ENCODE assay signal across 8 cellular contexts in genomic region chr15:50686468-50687301, GRCh38. TPM values are rescaled to one million over a fixed set of nuclear protein-coding genes. Genes with fewer than 3 reads are reported as not detected.
A peak's percentile ranks its signal among the peaks of the same experiment; 100 is the strongest.
DNase-seq lines count a peak whose midpoint lies in the region; ATAC-seq and TF ChIP-seq lines count a peak whose summit lies in the region.

Gene TRPM7, minus strand, starts transcription at chr15:50686797. Its CDS starts 264 bp downstream, at chr15:50686533.

- TF ChIP-seq CTCF in dorsolateral prefrontal cortex (IDR thresholded peaks at IDR 0.05 in 54 of 56, conservative IDR thresholded peaks at IDR 0.05 in 2 of 56; ENCODE audit: low read depth in 1 of 56, partially characterized antibody in 56 of 56): peak in 29 of 56 donors; percentile 1 to 63 (median 20)
- no peak for TF ChIP-seq CTCF in lower leg skin (IDR thresholded peaks at IDR 0.05)

- H3K4me1 Mint-ChIP-seq in activated CD4-positive, alpha-beta memory T cell treated with anti-CD3 and anti-CD28 coated beads for 36 hours (ENCODE audit: low read depth): peaks cover 51% of the 10 kb centered on the region

- WGBS in lower leg skin, 2 donors: 0% methylated on average over 59 to 66 of the region's 80 CpGs

- H3K27me3 Mint-ChIP-seq in activated CD4-positive, alpha-beta memory T cell treated with anti-CD3 and anti-CD28 coated beads for 36 hours: no peaks in the 10 kb centered on the region

- peak within 1 kb of the TSS; percentile 100 for H3K27ac Mint-ChIP-seq in activated CD4-positive, alpha-beta memory T cell treated with anti-CD3 and anti-CD28 coated beads for 36 hours

- H3K4me3 ChIP-seq in dorsolateral prefrontal cortex: peak within 1 kb of the TSS; percentile 58 to 99 (median 91)
- H3K4me3 ChIP-seq in lower leg skin (ENCODE audit: low read depth, poor library complexity, severe bottlenecking): peak within 1 kb of the TSS; percentile 91

- peaks cover 32% of the 10 kb centered on the region for H3K36me3 Mint-ChIP-seq in activated CD4-positive, alpha-beta memory T cell treated with anti-CD3 and anti-CD28 coated beads for 36 hours

- H3K27me3 ChIP-seq in dorsolateral prefrontal cortex: no peaks in the 10 kb centered on the region

- peak within 1 kb of the TSS; percentile 99 for H3K4me3 Mint-ChIP-seq in activated CD4-positive, alpha-beta memory T cell treated with anti-CD3 and anti-CD28 coated beads for 36 hours

- intact Hi-C loops in activated CD4-positive, alpha-beta memory T cell treated with anti-CD3 and anti-CD28 coated beads for 36 hours (cut with micrococcal nuclease): loop anchor here (1.0 to 2.0 kb wide), 5 partner anchors 32 to 332 kb away; partner anchors contain the start of gene GABPB1
- intact Hi-C loops in dorsolateral prefrontal cortex (cut with DNase I) (loop anchor here (2.0 to 10.0 kb wide), 7 partner anchors 78 to 332 kb away; partner anchors contain the start of genes AP4E1 (in 2 of the 2), GABPB1 (in 2 of the 2) and SPPL2A (in 2 of the 2)), lower leg skin (cut with DNase I; ENCODE audit: low total_unique reads) (no loop called here)

- peak in 1 of 2 donors; percentile 38 for TF ChIP-seq POLR2A in lower leg skin (IDR thresholded peaks at IDR 0.05)

- CTCF ChIA-PET in activated CD4-positive, alpha-beta memory T cell treated with anti-CD3 and anti-CD28 coated beads for 36 hours (lab: Charles Lee): interaction anchor here (2.3 kb wide), 1 partner anchor 11 kb away, joined by 15 read pairs; no protein-coding TSS in a partner anchor

- no peaks in the 10 kb centered on the region for H3K9me3 Mint-ChIP-seq in activated CD4-positive, alpha-beta memory T cell treated with anti-CD3 and anti-CD28 coated beads for 36 hours

- ATAC-seq in GM19351 (IDR thresholded peaks at IDR 0.05; ENCODE audit: unreplicated experiment) (peak; percentile 71), HG03520 (IDR thresholded peaks at IDR 0.05; ENCODE audit: unreplicated experiment) (peak; percentile 73)

- POLR2A ChIA-PET in activated CD4-positive, alpha-beta memory T cell treated with anti-CD3 and anti-CD28 coated beads for 36 hours (lab: Charles Lee): interaction anchor here (1.1 to 2.0 kb wide), 5 partner anchors 11 to 223 kb away, joined by 3 to 8 read pairs (median 4); partner anchors contain the start of gene SPPL2A

- DNase-seq in C1 segment of cervical spinal cord (lab: John Stamatoyannopoulos, UW) (peak; percentile 27 to 91 (median 83)), NCI-H82 (lab: John Stamatoyannopoulos, UW) (peak; percentile 88), dorsolateral prefrontal cortex (peak; percentile 67 to 91 (median 82)), lower leg skin (ENCODE audit: low spot score in 2 of 2) (peak; percentile 82 to 97)
- peak; percentile 93 for DNase-seq in activated CD4-positive, alpha-beta memory T cell treated with anti-CD3 and anti-CD28 coated beads for 36 hours
- peak; percentile 85 to 87 for DNase-seq in stimulated activated CD4-positive, alpha-beta T cell treated with anti-CD3 and anti-CD28 coated beads, Interleukin-4, amount 100 ng/mL, for 48 hours (ENCODE audit: low read depth in 2 of 2)

- peak within 1 kb of the TSS; percentile 66 to 98 (median 94) for H3K27ac ChIP-seq in dorsolateral prefrontal cortex

RNA-seq across cellular contexts. Expression of gene TRPM7, which starts in this region (rescaled TPM):
- total RNA-seq in activated CD4-positive, alpha-beta memory T cell treated with anti-CD3 and anti-CD28 coated beads for 36 hours: 10 to 100 TPM; 37.4 to 44.8 TPM
- total RNA-seq in dorsolateral prefrontal cortex (10 to 100 TPM; 25.9 to 59.0 (median 38.1) TPM), lower leg skin (10 to 100 TPM; 31.3 to 63.8 (median 41.9) TPM)

Comparison
In these comparisons a context has a peak if more than half of its experiments do, and no peak if none do; other contexts are left out.
1. Peak in every context shown above with its lines: DNase-seq, ATAC-seq, H3K4me3 ChIP-seq and H3K27ac ChIP-seq.
2. CTCF ChIP-seq: peak in dorsolateral prefrontal cortex (29 of 56); none in lower leg skin (0 of 3).